ENCODE assay signal across 14 cellular contexts in genomic region chr1:58786927-58787245, GRCh38. TPM values are rescaled to one million over a fixed set of nuclear protein-coding genes. Genes with fewer than 3 reads are reported as not detected.
A peak's percentile ranks its signal among the peaks of the same experiment; 100 is the strongest.
DNase-seq lines count a peak whose midpoint lies in the region; ATAC-seq and TF ChIP-seq lines count a peak whose summit lies in the region.
"Had no signal": no experiment of that assay in that cellular context is flagged by ENCODE, and none has a peak within 500 bp of the region (broad histone marks: within the 10 kb centered on the region; RNA-seq: fewer than 3 reads in every experiment).

No MANE protein-coding gene starts in this region.

- peaks cover 19% of the 10 kb centered on the region for H3K4me1 ChIP-seq in CD4-positive, alpha-beta memory T cell (ENCODE audit: insufficient read depth, low read length)
- H3K4me1 ChIP-seq in RWPE2 (ENCODE audit: insufficient read depth, poor library complexity, severe bottlenecking) (peaks cover 6% of the 10 kb centered on the region), hepatocyte (ENCODE audit: insufficient read depth) (peaks cover 6% of the 10 kb centered on the region), gastrocnemius medialis (peaks cover 0 to 13% of the 10 kb centered on the region in 2 donors)

- CTCF ChIA-PET in CD4-positive, alpha-beta memory T cell (lab: Charles Lee; ENCODE audit: partially characterized antibody) = interaction anchor here (1.2 to 2.8 kb wide), 5 partner anchors 11 to 912 kb away, joined by 3 to 6 read pairs (median 5); no protein-coding TSS in a partner anchor

- DNase-seq in CD4-positive, alpha-beta memory T cell = no peak
- no peak for DNase-seq in RWPE2 (ENCODE audit: low spot score)
- no peak for DNase-seq in hepatocyte (ENCODE audit: low spot score)
- no peak for DNase-seq in gastrocnemius medialis
- DNase-seq in NCI-H345 treated with DMSO at 0.1 percent for 48 hours (lab: John Stamatoyannopoulos, UW; ENCODE audit: unreplicated experiment) = no peak
- DNase-seq in stimulated activated naive CD4-positive, alpha-beta T cell treated with Interleukin-2 at 50 U/mL for 16 hours (lab: John Stamatoyannopoulos, UW) = no peak
- DNase-seq: activated CD8-positive, alpha-beta T cell treated with anti-CD3 and anti-CD28 coated beads for 36 hours; activated gamma-delta T cell; AML-193; effector CD8-positive, alpha-beta T cell; foreskin keratinocyte had no signal

- TF ChIP-seq CTCF in RWPE2 (IDR thresholded peaks at IDR 0.05; ENCODE audit: poor library complexity, severe bottlenecking) (no peak), hepatocyte (IDR thresholded peaks at IDR 0.05; ENCODE audit: poor library complexity) (no peak), gastrocnemius medialis (IDR thresholded peaks at IDR 0.05 in 4 of 5, conservative IDR thresholded peaks at IDR 0.05 in 1 of 5) (no peak)

- H3K79me2 ChIP-seq in hepatocyte = peaks cover 18% of the 10 kb centered on the region

- POLR2A ChIA-PET in CD4-positive, alpha-beta memory T cell (lab: Charles Lee; ENCODE audit: partially characterized antibody) = interaction anchor here (0.6 to 7.1 kb wide), 8 partner anchors 21 to 1042 kb away, joined by 3 to 91 read pairs (median 10); no protein-coding TSS in a partner anchor

- H3K9me3 Mint-ChIP-seq in CD4-positive, alpha-beta memory T cell = peaks cover 0 to 22% (median 4%) of the 10 kb centered on the region in 8 donors

- WGBS in hepatocyte (ENCODE audit: low lambda C conversion rate, missing lambda C conversion rate) = 94% methylated on average over 2 of the region's 2 CpGs

- in situ Hi-C loops in gastrocnemius medialis (cut with MboI; ENCODE audit: low sequenced_read_pairs in 4 of 4) = loop anchor here (10.0 to 25.0 kb wide), 5 partner anchors 100 to 908 kb away; partner anchors contain the start of gene FGGY (in 4 of the 4)

- no peaks in the 10 kb centered on the region for H3K27me3 ChIP-seq in CD4-positive, alpha-beta memory T cell (ENCODE audit: insufficient read depth, low read length)
- no peaks in the 10 kb centered on the region for H3K27me3 ChIP-seq in RWPE2 (ENCODE audit: insufficient read depth, poor library complexity, severe bottlenecking)
- no peaks in the 10 kb centered on the region for H3K27me3 ChIP-seq in hepatocyte
- no peaks in the 10 kb centered on the region for H3K27me3 ChIP-seq in gastrocnemius medialis
- H3K27me3 ChIP-seq: foreskin keratinocyte had no signal

- peaks cover 33 to 40% of the 10 kb centered on the region in 2 donors for H3K36me3 Mint-ChIP-seq in CD4-positive, alpha-beta memory T cell

- no peak overlapping the region for H3K4me2 ChIP-seq in hepatocyte

- no peaks in the 10 kb centered on the region for H3K9me2 ChIP-seq in hepatocyte (replicated peaks; ENCODE audit: insufficient read depth)

- no peak for ATAC-seq in RWPE2 (ENCODE audit: low read depth)
- ATAC-seq in gastrocnemius medialis = no peak
- ATAC-seq in HG03520 (IDR thresholded peaks at IDR 0.05; ENCODE audit: unreplicated experiment) = no peak
- ATAC-seq in HG02588 (IDR thresholded peaks at IDR 0.05; ENCODE audit: unreplicated experiment) = no peak
- ATAC-seq: activated CD8-positive, alpha-beta T cell treated with anti-CD3 and anti-CD28 coated beads for 36 hours; foreskin keratinocyte had no signal

- H4K20me1 ChIP-seq in hepatocyte (ENCODE audit: insufficient read depth, poor library complexity, severe bottlenecking) = peaks cover 18% of the 10 kb centered on the region

- TF ChIP-seq POLR2A in gastrocnemius medialis (IDR thresholded peaks at IDR 0.05) = no peak

- no peak overlapping the region for H3K4me3 ChIP-seq in CD4-positive, alpha-beta memory T cell (ENCODE audit: low read length in 2 of 2)
- H3K4me3 ChIP-seq in RWPE2 (ENCODE audit: severe bottlenecking) (no peak overlapping the region), hepatocyte (no peak overlapping the region), gastrocnemius medialis (no peak overlapping the region)

- no peaks in the 10 kb centered on the region for H3K9me3 ChIP-seq in CD4-positive, alpha-beta memory T cell (ENCODE audit: control insufficient read depth in 1 of 2, low read length in 2 of 2)
- H3K9me3 ChIP-seq in RWPE2 (ENCODE audit: severe bottlenecking) = peaks cover 2% of the 10 kb centered on the region
- no peaks in the 10 kb centered on the region for H3K9me3 ChIP-seq in hepatocyte (ENCODE audit: low read depth)
- H3K9me3 ChIP-seq in gastrocnemius medialis = no peaks in the 10 kb centered on the region

- no peaks in the 10 kb centered on the region for H3K36me3 ChIP-seq in CD4-positive, alpha-beta memory T cell (ENCODE audit: insufficient read depth, low read length)
- H3K36me3 ChIP-seq in RWPE2 (ENCODE audit: low read depth) = peaks cover 17% of the 10 kb centered on the region
- H3K36me3 ChIP-seq in hepatocyte (replicated peaks; ENCODE audit: insufficient read depth, low read depth) = no peaks in the 10 kb centered on the region
- H3K36me3 ChIP-seq in gastrocnemius medialis = no peaks in the 10 kb centered on the region

- no peak overlapping the region for H2AFZ ChIP-seq in hepatocyte

- H3K4me1 Mint-ChIP-seq in CD4-positive, alpha-beta memory T cell = peaks cover 26 to 63% (median 41%) of the 10 kb centered on the region in 4 donors

- H3K27ac ChIP-seq in CD4-positive, alpha-beta memory T cell (ENCODE audit: low read depth, low read length) = no peak overlapping the region
- H3K27ac ChIP-seq in RWPE2 (ENCODE audit: poor library complexity, severe bottlenecking) = peak overlapping the region; percentile 95
- H3K27ac ChIP-seq in hepatocyte = peak overlapping the region; percentile 99
- peak overlapping the region; percentile 91 to 100 (median 99) for H3K27ac ChIP-seq in gastrocnemius medialis

- H3K4me3 Mint-ChIP-seq in CD4-positive, alpha-beta memory T cell = peak overlapping the region in 3 of 8 donors; percentile 4 to 87 (median 35)
- H3K4me3 Mint-ChIP-seq: activated CD8-positive, alpha-beta T cell treated with anti-CD3 and anti-CD28 coated beads for 36 hours; stimulated activated naive CD8-positive, alpha-beta T cell treated with anti-CD3 and anti-CD28 coated beads, Interleukin-15, Interleukin-2, amounts not matched to agents 100 ng/mL and 50 ng/mL, for 24 hours had no signal

- H3K27ac Mint-ChIP-seq in CD4-positive, alpha-beta memory T cell = peak overlapping the region; percentile 37 to 99 (median 93)
- H3K27ac Mint-ChIP-seq: activated CD8-positive, alpha-beta T cell treated with anti-CD3 and anti-CD28 coated beads for 36 hours; stimulated activated naive CD8-positive, alpha-beta T cell treated with anti-CD3 and anti-CD28 coated beads, Interleukin-15, Interleukin-2, amounts not matched to agents 100 ng/mL and 50 ng/mL, for 24 hours had no signal

- H3K27me3 Mint-ChIP-seq in CD4-positive, alpha-beta memory T cell = peaks cover under 1 to 5% of the 10 kb centered on the region in 2 donors
- H3K27me3 Mint-ChIP-seq: activated CD8-positive, alpha-beta T cell treated with anti-CD3 and anti-CD28 coated beads for 36 hours had no signal

- intact Hi-C loops in CD4-positive, alpha-beta memory T cell (cut with micrococcal nuclease) = no loop called here
- intact Hi-C loops in gastrocnemius medialis (cut with DNase I; ENCODE audit: low total_unique reads) = loop anchor here (10.0 kb wide), 2 partner anchors 348 to 638 kb away; no protein-coding TSS in a partner anchor

RNA-seq across cellular contexts. Expression of gene JUN, which starts 3.0 kb away (rescaled TPM):
- total RNA-seq in CD4-positive, alpha-beta memory T cell = 10 to 100 TPM; 19.0 TPM
- 10 to 100 TPM; 40.4 to 56.7 TPM for polyA plus RNA-seq in CD4-positive, alpha-beta memory T cell
- total RNA-seq in hepatocyte (289 and 351 TPM in 2 replicates), gastrocnemius medialis (100 to 1,000 TPM in 2 of 4 donors, 10 to 100 TPM in 2; 41.2 to 104 (median 90.8) TPM)
- polyA plus RNA-seq in hepatocyte = 170 and 189 TPM in 2 replicates
